In the genomic region with DNA sequence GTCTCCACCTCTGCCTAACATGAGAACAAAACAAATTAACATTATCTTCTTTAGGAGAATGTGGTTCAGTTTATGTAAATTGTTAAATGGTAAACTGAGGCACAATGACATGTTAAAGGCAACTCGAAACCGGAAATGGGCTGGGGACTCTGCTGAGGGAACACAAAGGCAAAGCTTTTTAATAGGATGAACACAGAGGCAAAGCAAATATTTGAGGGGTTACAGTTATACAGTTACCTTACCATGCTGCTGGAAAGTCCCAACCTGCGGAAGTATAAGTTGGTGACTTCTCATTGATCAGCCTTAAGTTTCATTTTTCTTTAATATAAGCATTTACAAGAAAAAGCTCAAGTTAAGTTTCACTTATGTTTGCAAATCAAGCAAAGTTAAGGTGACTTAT, we compare ENCODE assay signal across 1 cellular context.
TF ChIP-seq lines count a peak whose summit lies in the region.

No MANE protein-coding gene starts in this region.

TF ChIP-seq in GM12878, 131 proteins besides CTCF, POLR2A, EP300 and RAD21 (continued from another document and continues in another):
- TF ChIP-seq, protein P1, sequence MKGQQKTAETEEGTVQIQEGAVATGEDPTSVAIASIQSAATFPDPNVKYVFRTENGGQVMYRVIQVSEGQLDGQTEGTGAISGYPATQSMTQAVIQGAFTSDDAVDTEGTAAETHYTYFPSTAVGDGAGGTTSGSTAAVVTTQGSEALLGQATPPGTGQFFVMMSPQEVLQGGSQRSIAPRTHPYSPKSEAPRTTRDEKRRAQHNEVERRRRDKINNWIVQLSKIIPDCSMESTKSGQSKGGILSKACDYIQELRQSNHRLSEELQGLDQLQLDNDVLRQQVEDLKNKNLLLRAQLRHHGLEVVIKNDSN (IDR thresholded peaks at IDR 0.05; ENCODE audit: borderline replicate concordance, extremely low read length, insufficient read depth, low read depth, low read length), result no peak
- TF ChIP-seq, protein P2, sequence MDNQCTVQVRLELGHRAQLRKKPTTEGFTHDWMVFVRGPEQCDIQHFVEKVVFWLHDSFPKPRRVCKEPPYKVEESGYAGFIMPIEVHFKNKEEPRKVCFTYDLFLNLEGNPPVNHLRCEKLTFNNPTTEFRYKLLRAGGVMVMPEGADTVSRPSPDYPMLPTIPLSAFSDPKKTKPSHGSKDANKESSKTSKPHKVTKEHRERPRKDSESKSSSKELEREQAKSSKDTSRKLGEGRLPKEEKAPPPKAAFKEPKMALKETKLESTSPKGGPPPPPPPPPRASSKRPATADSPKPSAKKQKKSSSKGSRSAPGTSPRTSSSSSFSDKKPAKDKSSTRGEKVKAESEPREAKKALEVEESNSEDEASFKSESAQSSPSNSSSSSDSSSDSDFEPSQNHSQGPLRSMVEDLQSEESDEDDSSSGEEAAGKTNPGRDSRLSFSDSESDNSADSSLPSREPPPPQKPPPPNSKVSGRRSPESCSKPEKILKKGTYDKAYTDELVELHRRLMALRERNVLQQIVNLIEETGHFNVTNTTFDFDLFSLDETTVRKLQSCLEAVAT (IDR thresholded peaks at IDR 0.05), result no peak
- TF ChIP-seq SIX5 (IDR thresholded peaks at IDR 0.05; ENCODE audit: low read depth, low read length, severe bottlenecking), result no peak
- no peak for TF ChIP-seq KAT2A (conservative IDR thresholded peaks at IDR 0.05; ENCODE audit: control insufficient read depth, low read depth, low read length)
- TF ChIP-seq TBL1XR1 (IDR thresholded peaks at IDR 0.05; ENCODE audit: low read depth, low read length), result no peak
- no peak for TF ChIP-seq TAF1 (IDR thresholded peaks at IDR 0.05; ENCODE audit: borderline replicate concordance, low read depth, low read length)
- TF ChIP-seq SREBF1 (IDR thresholded peaks at IDR 0.05; ENCODE audit: low read length), result no peak
- TF ChIP-seq BACH1 (IDR thresholded peaks at IDR 0.05; ENCODE audit: borderline replicate concordance), result no peak
- no peak for TF ChIP-seq NFXL1 (IDR thresholded peaks at IDR 0.05; ENCODE audit: borderline replicate concordance)
- TF ChIP-seq, protein P3, sequence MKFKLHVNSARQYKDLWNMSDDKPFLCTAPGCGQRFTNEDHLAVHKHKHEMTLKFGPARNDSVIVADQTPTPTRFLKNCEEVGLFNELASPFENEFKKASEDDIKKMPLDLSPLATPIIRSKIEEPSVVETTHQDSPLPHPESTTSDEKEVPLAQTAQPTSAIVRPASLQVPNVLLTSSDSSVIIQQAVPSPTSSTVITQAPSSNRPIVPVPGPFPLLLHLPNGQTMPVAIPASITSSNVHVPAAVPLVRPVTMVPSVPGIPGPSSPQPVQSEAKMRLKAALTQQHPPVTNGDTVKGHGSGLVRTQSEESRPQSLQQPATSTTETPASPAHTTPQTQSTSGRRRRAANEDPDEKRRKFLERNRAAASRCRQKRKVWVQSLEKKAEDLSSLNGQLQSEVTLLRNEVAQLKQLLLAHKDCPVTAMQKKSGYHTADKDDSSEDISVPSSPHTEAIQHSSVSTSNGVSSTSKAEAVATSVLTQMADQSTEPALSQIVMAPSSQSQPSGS (IDR thresholded peaks at IDR 0.05; ENCODE audit: low read length), result no peak
- TF ChIP-seq GATAD2B (conservative IDR thresholded peaks at IDR 0.05; ENCODE audit: low read depth), result no peak; the same call in 1 of the 2 replicates
- peak; percentile 40; the same call in 1 of the 2 replicates for TF ChIP-seq MTA2 (IDR thresholded peaks at IDR 0.05; ENCODE audit: low read depth)
- TF ChIP-seq BHLHE40 (IDR thresholded peaks at IDR 0.05; ENCODE audit: borderline replicate concordance in 1 of 2, low read depth in 2 of 2, low read length in 1 of 2), result no peak
- TF ChIP-seq ATF7 (IDR thresholded peaks at IDR 0.05; ENCODE audit: low read depth), result peak; percentile 45; the same call in 1 of the 2 replicates
- no peak for TF ChIP-seq SMC3 (IDR thresholded peaks at IDR 0.05; ENCODE audit: borderline replicate concordance, low read length)
- peak; percentile 34; the same call in 1 of the 2 replicates for TF ChIP-seq PAX8 (IDR thresholded peaks at IDR 0.05)
- no peak for TF ChIP-seq TCF12 (IDR thresholded peaks at IDR 0.05; ENCODE audit: low read depth, low read length)
- TF ChIP-seq, protein P4, sequence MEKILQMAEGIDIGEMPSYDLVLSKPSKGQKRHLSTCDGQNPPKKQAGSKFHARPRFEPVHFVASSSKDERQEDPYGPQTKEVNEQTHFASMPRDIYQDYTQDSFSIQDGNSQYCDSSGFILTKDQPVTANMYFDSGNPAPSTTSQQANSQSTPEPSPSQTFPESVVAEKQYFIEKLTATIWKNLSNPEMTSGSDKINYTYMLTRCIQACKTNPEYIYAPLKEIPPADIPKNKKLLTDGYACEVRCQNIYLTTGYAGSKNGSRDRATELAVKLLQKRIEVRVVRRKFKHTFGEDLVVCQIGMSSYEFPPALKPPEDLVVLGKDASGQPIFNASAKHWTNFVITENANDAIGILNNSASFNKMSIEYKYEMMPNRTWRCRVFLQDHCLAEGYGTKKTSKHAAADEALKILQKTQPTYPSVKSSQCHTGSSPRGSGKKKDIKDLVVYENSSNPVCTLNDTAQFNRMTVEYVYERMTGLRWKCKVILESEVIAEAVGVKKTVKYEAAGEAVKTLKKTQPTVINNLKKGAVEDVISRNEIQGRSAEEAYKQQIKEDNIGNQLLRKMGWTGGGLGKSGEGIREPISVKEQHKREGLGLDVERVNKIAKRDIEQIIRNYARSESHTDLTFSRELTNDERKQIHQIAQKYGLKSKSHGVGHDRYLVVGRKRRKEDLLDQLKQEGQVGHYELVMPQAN (conservative IDR thresholded peaks at IDR 0.05), result 0 out of 2 replicates have a peak, but pooled peaks have one; percentile 20
- no peak for TF ChIP-seq EZH2 (IDR thresholded peaks at IDR 0.05; ENCODE audit: borderline replicate concordance, control insufficient read depth, low read depth, low read length)
- TF ChIP-seq, protein P5, sequence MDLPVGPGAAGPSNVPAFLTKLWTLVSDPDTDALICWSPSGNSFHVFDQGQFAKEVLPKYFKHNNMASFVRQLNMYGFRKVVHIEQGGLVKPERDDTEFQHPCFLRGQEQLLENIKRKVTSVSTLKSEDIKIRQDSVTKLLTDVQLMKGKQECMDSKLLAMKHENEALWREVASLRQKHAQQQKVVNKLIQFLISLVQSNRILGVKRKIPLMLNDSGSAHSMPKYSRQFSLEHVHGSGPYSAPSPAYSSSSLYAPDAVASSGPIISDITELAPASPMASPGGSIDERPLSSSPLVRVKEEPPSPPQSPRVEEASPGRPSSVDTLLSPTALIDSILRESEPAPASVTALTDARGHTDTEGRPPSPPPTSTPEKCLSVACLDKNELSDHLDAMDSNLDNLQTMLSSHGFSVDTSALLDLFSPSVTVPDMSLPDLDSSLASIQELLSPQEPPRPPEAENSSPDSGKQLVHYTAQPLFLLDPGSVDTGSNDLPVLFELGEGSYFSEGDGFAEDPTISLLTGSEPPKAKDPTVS (IDR thresholded peaks at IDR 0.05; ENCODE audit: low read depth, low read length), result no peak
- no peak for TF ChIP-seq MYB (IDR thresholded peaks at IDR 0.05; ENCODE audit: borderline replicate concordance, low read depth, low read length)
- TF ChIP-seq BCL11A (IDR thresholded peaks at IDR 0.05; ENCODE audit: low read depth, low read length), result no peak
- TF ChIP-seq YY1 (IDR thresholded peaks at IDR 0.05; ENCODE audit: low read depth, low read length), result no peak
- no peak for TF ChIP-seq ZZZ3 (IDR thresholded peaks at IDR 0.05; ENCODE audit: control insufficient read depth, insufficient read length, low read depth)
- TF ChIP-seq NFIC (IDR thresholded peaks at IDR 0.05; ENCODE audit: low read depth, low read length), result no peak
- no peak for TF ChIP-seq NFYA (IDR thresholded peaks at IDR 0.05; ENCODE audit: borderline replicate concordance, low read depth, low read length)
- TF ChIP-seq SP1 (IDR thresholded peaks at IDR 0.05; ENCODE audit: low read depth, low read length), result no peak
- no peak for TF ChIP-seq MXI1 (IDR thresholded peaks at IDR 0.05; ENCODE audit: low read depth, low read length)
- TF ChIP-seq NRF1 (conservative IDR thresholded peaks at IDR 0.05; ENCODE audit: low read depth, low read length), result no peak
- TF ChIP-seq, protein P6, sequence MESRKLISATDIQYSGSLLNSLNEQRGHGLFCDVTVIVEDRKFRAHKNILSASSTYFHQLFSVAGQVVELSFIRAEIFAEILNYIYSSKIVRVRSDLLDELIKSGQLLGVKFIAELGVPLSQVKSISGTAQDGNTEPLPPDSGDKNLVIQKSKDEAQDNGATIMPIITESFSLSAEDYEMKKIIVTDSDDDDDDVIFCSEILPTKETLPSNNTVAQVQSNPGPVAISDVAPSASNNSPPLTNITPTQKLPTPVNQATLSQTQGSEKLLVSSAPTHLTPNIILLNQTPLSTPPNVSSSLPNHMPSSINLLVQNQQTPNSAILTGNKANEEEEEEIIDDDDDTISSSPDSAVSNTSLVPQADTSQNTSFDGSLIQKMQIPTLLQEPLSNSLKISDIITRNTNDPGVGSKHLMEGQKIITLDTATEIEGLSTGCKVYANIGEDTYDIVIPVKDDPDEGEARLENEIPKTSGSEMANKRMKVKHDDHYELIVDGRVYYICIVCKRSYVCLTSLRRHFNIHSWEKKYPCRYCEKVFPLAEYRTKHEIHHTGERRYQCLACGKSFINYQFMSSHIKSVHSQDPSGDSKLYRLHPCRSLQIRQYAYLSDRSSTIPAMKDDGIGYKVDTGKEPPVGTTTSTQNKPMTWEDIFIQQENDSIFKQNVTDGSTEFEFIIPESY (IDR thresholded peaks at IDR 0.05), result no peak
- no peak for TF ChIP-seq PAX5 (IDR thresholded peaks at IDR 0.05; ENCODE audit: borderline replicate concordance, low read depth, low read length)
- TF ChIP-seq, protein P7, sequence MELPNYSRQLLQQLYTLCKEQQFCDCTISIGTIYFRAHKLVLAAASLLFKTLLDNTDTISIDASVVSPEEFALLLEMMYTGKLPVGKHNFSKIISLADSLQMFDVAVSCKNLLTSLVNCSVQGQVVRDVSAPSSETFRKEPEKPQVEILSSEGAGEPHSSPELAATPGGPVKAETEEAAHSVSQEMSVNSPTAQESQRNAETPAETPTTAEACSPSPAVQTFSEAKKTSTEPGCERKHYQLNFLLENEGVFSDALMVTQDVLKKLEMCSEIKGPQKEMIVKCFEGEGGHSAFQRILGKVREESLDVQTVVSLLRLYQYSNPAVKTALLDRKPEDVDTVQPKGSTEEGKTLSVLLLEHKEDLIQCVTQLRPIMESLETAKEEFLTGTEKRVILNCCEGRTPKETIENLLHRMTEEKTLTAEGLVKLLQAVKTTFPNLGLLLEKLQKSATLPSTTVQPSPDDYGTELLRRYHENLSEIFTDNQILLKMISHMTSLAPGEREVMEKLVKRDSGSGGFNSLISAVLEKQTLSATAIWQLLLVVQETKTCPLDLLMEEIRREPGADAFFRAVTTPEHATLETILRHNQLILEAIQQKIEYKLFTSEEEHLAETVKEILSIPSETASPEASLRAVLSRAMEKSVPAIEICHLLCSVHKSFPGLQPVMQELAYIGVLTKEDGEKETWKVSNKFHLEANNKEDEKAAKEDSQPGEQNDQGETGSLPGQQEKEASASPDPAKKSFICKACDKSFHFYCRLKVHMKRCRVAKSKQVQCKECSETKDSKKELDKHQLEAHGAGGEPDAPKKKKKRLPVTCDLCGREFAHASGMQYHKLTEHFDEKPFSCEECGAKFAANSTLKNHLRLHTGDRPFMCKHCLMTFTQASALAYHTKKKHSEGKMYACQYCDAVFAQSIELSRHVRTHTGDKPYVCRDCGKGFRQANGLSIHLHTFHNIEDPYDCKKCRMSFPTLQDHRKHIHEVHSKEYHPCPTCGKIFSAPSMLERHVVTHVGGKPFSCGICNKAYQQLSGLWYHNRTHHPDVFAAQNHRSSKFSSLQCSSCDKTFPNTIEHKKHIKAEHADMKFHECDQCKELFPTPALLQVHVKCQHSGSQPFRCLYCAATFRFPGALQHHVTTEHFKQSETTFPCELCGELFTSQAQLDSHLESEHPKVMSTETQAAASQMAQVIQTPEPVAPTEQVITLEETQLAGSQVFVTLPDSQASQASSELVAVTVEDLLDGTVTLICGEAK (IDR thresholded peaks at IDR 0.05; ENCODE audit: borderline replicate concordance), result peak; percentile 74; the same call in 1 of the 2 replicates
- TF ChIP-seq CBFB (IDR thresholded peaks at IDR 0.05; ENCODE audit: low read depth), result no peak
- TF ChIP-seq, protein P8, sequence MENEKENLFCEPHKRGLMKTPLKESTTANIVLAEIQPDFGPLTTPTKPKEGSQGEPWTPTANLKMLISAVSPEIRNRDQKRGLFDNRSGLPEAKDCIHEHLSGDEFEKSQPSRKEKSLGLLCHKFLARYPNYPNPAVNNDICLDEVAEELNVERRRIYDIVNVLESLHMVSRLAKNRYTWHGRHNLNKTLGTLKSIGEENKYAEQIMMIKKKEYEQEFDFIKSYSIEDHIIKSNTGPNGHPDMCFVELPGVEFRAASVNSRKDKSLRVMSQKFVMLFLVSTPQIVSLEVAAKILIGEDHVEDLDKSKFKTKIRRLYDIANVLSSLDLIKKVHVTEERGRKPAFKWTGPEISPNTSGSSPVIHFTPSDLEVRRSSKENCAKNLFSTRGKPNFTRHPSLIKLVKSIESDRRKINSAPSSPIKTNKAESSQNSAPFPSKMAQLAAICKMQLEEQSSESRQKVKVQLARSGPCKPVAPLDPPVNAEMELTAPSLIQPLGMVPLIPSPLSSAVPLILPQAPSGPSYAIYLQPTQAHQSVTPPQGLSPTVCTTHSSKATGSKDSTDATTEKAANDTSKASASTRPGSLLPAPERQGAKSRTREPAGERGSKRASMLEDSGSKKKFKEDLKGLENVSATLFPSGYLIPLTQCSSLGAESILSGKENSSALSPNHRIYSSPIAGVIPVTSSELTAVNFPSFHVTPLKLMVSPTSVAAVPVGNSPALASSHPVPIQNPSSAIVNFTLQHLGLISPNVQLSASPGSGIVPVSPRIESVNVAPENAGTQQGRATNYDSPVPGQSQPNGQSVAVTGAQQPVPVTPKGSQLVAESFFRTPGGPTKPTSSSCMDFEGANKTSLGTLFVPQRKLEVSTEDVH (IDR thresholded peaks at IDR 0.05; ENCODE audit: low read depth, partially characterized antibody), result no peak
- peak; percentile 75 for TF ChIP-seq ZNF217 (IDR thresholded peaks at IDR 0.05)
- no peak for TF ChIP-seq EED (IDR thresholded peaks at IDR 0.05; ENCODE audit: low read depth)
- no peak for TF ChIP-seq ETV6 (conservative IDR thresholded peaks at IDR 0.05 in 1 of 2, IDR thresholded peaks at IDR 0.05 in 1 of 2; ENCODE audit: borderline replicate concordance in 1 of 2, low read depth in 1 of 2)
- TF ChIP-seq NR2F1 (conservative IDR thresholded peaks at IDR 0.05), result no peak
- no peak for TF ChIP-seq CHD1 (IDR thresholded peaks at IDR 0.05; ENCODE audit: low read depth, low read length)
- no peak for TF ChIP-seq HDAC6 (IDR thresholded peaks at IDR 0.05; ENCODE audit: unreplicated experiment)
- TF ChIP-seq CEBPB (IDR thresholded peaks at IDR 0.05; ENCODE audit: borderline replicate concordance in 1 of 2, low read depth in 2 of 2, low read length in 2 of 2), result no peak
- 0 out of 2 replicates have a peak, but pooled peaks have one; percentile 18 for TF ChIP-seq HDGF (IDR thresholded peaks at IDR 0.05)
- TF ChIP-seq, protein P9, sequence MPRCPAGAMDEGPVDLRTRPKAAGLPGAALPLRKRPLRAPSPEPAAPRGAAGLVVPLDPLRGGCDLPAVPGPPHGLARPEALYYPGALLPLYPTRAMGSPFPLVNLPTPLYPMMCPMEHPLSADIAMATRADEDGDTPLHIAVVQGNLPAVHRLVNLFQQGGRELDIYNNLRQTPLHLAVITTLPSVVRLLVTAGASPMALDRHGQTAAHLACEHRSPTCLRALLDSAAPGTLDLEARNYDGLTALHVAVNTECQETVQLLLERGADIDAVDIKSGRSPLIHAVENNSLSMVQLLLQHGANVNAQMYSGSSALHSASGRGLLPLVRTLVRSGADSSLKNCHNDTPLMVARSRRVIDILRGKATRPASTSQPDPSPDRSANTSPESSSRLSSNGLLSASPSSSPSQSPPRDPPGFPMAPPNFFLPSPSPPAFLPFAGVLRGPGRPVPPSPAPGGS (IDR thresholded peaks at IDR 0.05; ENCODE audit: borderline replicate concordance, insufficient read depth, low read depth, low read length, poor library complexity, severe bottlenecking), result no peak
- TF ChIP-seq NR2C1 (IDR thresholded peaks at IDR 0.05), result peak; percentile 44; the same call in 1 of the 2 replicates
- peak; percentile 75 for TF ChIP-seq RELA (IDR thresholded peaks at IDR 0.05; ENCODE audit: borderline replicate concordance, partially characterized antibody)
